ENCODE assay signal across 6 cellular contexts in the genomic region with DNA sequence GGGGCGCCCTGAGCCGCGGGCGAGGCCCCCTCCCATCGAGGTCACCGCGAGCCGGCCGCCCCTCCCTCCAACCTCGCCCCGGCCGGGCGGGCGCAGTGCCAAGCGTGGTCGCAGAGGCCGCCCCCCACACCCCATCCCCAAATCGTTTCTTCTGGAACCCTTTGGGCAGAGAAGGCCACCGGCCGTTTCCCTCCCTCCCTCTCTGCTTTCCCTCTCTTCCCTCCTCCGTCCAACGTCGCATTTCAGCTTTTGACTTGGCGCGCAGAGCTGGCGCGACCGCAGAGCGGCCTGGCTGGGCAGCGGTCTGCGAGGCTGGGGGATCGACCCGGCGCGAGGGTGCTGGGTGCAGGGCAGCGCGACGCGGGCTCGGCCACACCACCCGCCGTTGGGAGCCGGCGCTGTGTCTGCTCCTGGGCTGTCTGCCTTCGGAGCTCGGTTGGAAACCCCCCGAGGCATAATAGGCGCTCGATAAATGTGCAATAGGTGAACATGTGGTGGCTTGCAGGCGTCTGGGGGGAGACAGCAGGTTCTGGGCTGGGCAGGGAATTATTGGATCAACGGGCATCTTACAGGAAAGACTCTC. TPM values are rescaled to one million over a fixed set of nuclear protein-coding genes. Genes with fewer than 3 reads are reported as not detected.
DNase-seq lines count a peak whose midpoint lies in the region; ATAC-seq and TF ChIP-seq lines count a peak whose summit lies in the region.

No MANE protein-coding gene starts in this region.

- TF ChIP-seq CTCF in 22Rv1 (IDR thresholded peaks at IDR 0.05) (no peak), body of pancreas (IDR thresholded peaks at IDR 0.05) (no peak), neural cell (IDR thresholded peaks at IDR 0.05; ENCODE audit: poor library complexity, severe bottlenecking) (no peak)

- H3K9me3 ChIP-seq in body of pancreas = no peaks in the 10 kb centered on the region
- no peaks in the 10 kb centered on the region for H3K9me3 ChIP-seq in neural cell (ENCODE audit: low read length)

- TF ChIP-seq RAD21 in neural cell (conservative IDR thresholded peaks at IDR 0.05) = no peak

- H3K9ac ChIP-seq in neural cell (ENCODE audit: low read length) = peak overlapping the region; percentile 16

- no peaks in the 10 kb centered on the region for H3K9me2 ChIP-seq in neural cell (ENCODE audit: insufficient read depth, low read length)

- ATAC-seq in body of pancreas (peak; percentile 45), HG03521 (IDR thresholded peaks at IDR 0.05; ENCODE audit: unreplicated experiment) (no peak)

- intact Hi-C loops in body of pancreas (cut with DNase I) = no loop called here

- no peak overlapping the region for H3K4me2 ChIP-seq in neural cell (ENCODE audit: low read length)

- 2 to 3% methylated on average over 33 to 51 of the region's 51 CpGs for WGBS in body of pancreas, 2 donors

- H3K4me1 ChIP-seq in body of pancreas = peaks cover 44% of the 10 kb centered on the region

- H2AFZ ChIP-seq in neural cell (ENCODE audit: low read depth, low read length) = no peak overlapping the region

- no peak for TF ChIP-seq EP300 in neural cell (conservative IDR thresholded peaks at IDR 0.05; ENCODE audit: poor library complexity, severe bottlenecking)

- peak overlapping the region; percentile 95 for H3K27ac ChIP-seq in 22Rv1
- H3K27ac ChIP-seq in body of pancreas = peak overlapping the region in 3 of 4 donors; percentile 34 to 46 (median 40)
- H3K27ac ChIP-seq in neural cell (ENCODE audit: low read length) = no peak overlapping the region

- no peaks in the 10 kb centered on the region for H3K79me2 ChIP-seq in neural cell (replicated peaks; ENCODE audit: insufficient read depth, low read length)

- H3K36me3 ChIP-seq in body of pancreas (replicated peaks in 1 of 2; ENCODE audit: insufficient read depth in 1 of 2, low read depth in 2 of 2) (no peaks in the 10 kb centered on the region), neural cell (ENCODE audit: insufficient read depth, low read length) (no peaks in the 10 kb centered on the region)

- no peaks in the 10 kb centered on the region for H4K20me1 ChIP-seq in neural cell (ENCODE audit: insufficient read depth)

- no peak for TF ChIP-seq POLR2A in body of pancreas (IDR thresholded peaks at IDR 0.05)

- no peaks in the 10 kb centered on the region for H3K27me3 ChIP-seq in body of pancreas
- peaks cover 6% of the 10 kb centered on the region for H3K27me3 ChIP-seq in neural cell (ENCODE audit: insufficient read depth, low read depth, low read length)

- H3K4me3 ChIP-seq in body of pancreas (peak overlapping the region in 1 of 2 donors; percentile 1), neural cell (ENCODE audit: low read length) (no peak overlapping the region)

- H3F3A ChIP-seq in neural cell (ENCODE audit: insufficient read depth, low read length, poor library complexity, severe bottlenecking) = no peaks in the 10 kb centered on the region

- DNase-seq in HPDE6-E6E7 (ENCODE audit: extremely low spot score) = peak; percentile 69
- peak in 1 of 4 donors; percentile 40 for DNase-seq in body of pancreas
- no peak for DNase-seq in activated CD4-positive, alpha-beta T cell treated with anti-CD3 and anti-CD28 coated beads, Interleukin-2, amount 50 U/mL, for 48 hours

TF ChIP-seq in neural cell, 6 proteins besides CTCF, POLR2A, EP300 and RAD21:
- no peak for TF ChIP-seq SMC3 (conservative IDR thresholded peaks at IDR 0.05; ENCODE audit: poor library complexity)
- no peak for TF ChIP-seq TAF1 (IDR thresholded peaks at IDR 0.05; ENCODE audit: low read depth)
- TF ChIP-seq EZH2 (IDR thresholded peaks at IDR 0.05; ENCODE audit: borderline replicate concordance, insufficient read depth, low read length, poor library complexity, severe bottlenecking) = no peak
- no peak for TF ChIP-seq MXI1 (conservative IDR thresholded peaks at IDR 0.05; ENCODE audit: poor library complexity, severe bottlenecking)
- TF ChIP-seq, protein P1, sequence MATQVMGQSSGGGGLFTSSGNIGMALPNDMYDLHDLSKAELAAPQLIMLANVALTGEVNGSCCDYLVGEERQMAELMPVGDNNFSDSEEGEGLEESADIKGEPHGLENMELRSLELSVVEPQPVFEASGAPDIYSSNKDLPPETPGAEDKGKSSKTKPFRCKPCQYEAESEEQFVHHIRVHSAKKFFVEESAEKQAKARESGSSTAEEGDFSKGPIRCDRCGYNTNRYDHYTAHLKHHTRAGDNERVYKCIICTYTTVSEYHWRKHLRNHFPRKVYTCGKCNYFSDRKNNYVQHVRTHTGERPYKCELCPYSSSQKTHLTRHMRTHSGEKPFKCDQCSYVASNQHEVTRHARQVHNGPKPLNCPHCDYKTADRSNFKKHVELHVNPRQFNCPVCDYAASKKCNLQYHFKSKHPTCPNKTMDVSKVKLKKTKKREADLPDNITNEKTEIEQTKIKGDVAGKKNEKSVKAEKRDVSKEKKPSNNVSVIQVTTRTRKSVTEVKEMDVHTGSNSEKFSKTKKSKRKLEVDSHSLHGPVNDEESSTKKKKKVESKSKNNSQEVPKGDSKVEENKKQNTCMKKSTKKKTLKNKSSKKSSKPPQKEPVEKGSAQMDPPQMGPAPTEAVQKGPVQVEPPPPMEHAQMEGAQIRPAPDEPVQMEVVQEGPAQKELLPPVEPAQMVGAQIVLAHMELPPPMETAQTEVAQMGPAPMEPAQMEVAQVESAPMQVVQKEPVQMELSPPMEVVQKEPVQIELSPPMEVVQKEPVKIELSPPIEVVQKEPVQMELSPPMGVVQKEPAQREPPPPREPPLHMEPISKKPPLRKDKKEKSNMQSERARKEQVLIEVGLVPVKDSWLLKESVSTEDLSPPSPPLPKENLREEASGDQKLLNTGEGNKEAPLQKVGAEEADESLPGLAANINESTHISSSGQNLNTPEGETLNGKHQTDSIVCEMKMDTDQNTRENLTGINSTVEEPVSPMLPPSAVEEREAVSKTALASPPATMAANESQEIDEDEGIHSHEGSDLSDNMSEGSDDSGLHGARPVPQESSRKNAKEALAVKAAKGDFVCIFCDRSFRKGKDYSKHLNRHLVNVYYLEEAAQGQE (IDR thresholded peaks at IDR 0.05; ENCODE audit: borderline replicate concordance) = no peak
- no peak for TF ChIP-seq POLR2AphosphoS5 (IDR thresholded peaks at IDR 0.05)

RNA-seq across cellular contexts. Expression of a gene that starts 2.9 kb away (rescaled TPM):
- total RNA-seq in body of pancreas = not detected
- 1.2 and 2.4 TPM in 2 replicates for polyA plus RNA-seq in neural cell
- 4.3 and 5.1 TPM in 2 replicates for polyA minus RNA-seq in neural cell

RNA-seq across cellular contexts. Expression of a gene that starts 6.7 kb away (rescaled TPM):
- 10 to 100 TPM; 18.7 to 30.0 TPM for total RNA-seq in body of pancreas
- polyA plus RNA-seq in neural cell = 27.1 and 30.1 TPM in 2 replicates
- polyA minus RNA-seq in neural cell = 43.1 and 46.7 TPM in 2 replicates

RNA-seq across cellular contexts. Expression of a gene that starts 8.3 kb away (rescaled TPM):
- total RNA-seq in body of pancreas = not detected
- polyA plus RNA-seq in neural cell = 27.6 and 31.5 TPM in 2 replicates
- polyA minus RNA-seq in neural cell = 6.4 and 9.3 TPM in 2 replicates

RNA-seq across cellular contexts. Expression of a gene that starts 39.0 kb away (rescaled TPM):
- total RNA-seq in body of pancreas = 1 to 10 TPM in 1 of 2 donors, under 1 TPM in 1; 0.99 to 2.3 TPM
- polyA plus RNA-seq in neural cell = 5.2 and 5.7 TPM in 2 replicates
- polyA minus RNA-seq in neural cell = 16.6 and 21.4 TPM in 2 replicates

RNA-seq across cellular contexts. Expression of a gene that starts 45.5 kb away (rescaled TPM):
- 10 to 100 TPM; 33.5 to 38.9 TPM for total RNA-seq in body of pancreas
- 89.7 and 100 TPM in 2 replicates for polyA plus RNA-seq in neural cell
- polyA minus RNA-seq in neural cell = 42.8 and 46.3 TPM in 2 replicates
